Comparison of ENCODE assay signal across 9 cellular contexts in the genomic region with DNA sequence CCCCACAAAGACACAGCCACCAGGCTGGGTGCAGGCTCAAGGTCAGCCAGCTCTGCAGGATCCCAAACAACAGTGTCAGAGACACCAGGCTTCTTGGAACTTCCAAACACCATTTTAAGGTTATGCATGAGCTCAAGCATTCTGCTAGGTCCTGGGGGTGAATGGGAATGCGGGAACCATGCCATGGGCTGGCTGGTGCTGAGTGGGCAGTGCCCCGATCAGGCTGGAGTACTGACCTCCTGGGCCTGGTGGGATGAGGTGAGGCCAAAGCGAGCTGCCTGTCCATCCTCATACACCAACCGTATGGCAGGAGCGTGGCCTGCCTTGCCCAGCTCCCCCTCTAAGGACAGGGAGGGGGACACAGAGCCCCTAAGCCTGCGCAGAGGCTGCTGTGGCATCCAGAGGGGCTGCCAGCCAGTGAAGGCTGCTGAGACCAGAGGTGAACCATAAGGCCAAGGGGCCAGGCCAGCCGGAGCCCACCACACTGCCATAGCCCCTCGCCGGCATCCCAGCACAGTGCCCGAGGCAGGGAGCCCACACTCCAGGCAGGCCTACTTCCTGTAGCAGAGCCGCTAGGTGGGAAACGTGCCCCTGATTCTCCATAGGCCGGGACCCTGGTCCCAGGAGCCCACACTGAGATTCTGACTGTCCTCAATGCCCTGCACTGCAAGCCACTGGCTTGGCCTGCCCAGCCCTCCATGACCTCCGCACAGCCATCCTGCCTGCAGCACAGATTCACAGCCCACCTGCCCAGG.
DNase-seq lines count a peak whose midpoint lies in the region; ATAC-seq, FAIRE-seq and TF ChIP-seq lines count a peak whose summit lies in the region.
"Had no signal": no experiment of that assay in that cellular context is flagged by ENCODE, and none has a peak within 500 bp of the region (broad histone marks: within the 10 kb centered on the region; RNA-seq: fewer than 3 reads in every experiment).

No MANE protein-coding gene starts in this region.

- POLR2A ChIA-PET in HepG2 (lab: Yijun Ruan, JAX) = no interaction called here

- no peaks in the 10 kb centered on the region; the same call in 1 of the 2 replicates for H4K20me1 ChIP-seq in KMS-11 (ENCODE audit: insufficient read depth)
- H4K20me1 ChIP-seq in HepG2 (ENCODE audit: insufficient read depth, low read length) = peaks cover 51% of the 10 kb centered on the region

- WGBS in adrenal gland, 4 donors = 93 to 100% (median 97%) methylated on average over 1 to 14 of the region's 14 CpGs
- 91% methylated on average over 4 of the region's 14 CpGs for whole genome bisulfite sequencing in HepG2 (ENCODE audit: low lambda C conversion rate)
- 94% methylated on average over 8 of the region's 14 CpGs for WGBS in suprapubic skin

- no peak for TF ChIP-seq RAD21 in HepG2 (CRISPR knock-in tag; IDR thresholded peaks at IDR 0.05)

- H3K4me1 ChIP-seq in KMS-11 (ENCODE audit: low read depth, poor library complexity, severe bottlenecking) = peaks cover 63% of the 10 kb centered on the region
- H3K4me1 ChIP-seq in adrenal gland (replicated peaks in 1 of 2) = peaks cover 40 to 58% of the 10 kb centered on the region in 2 donors
- H3K4me1 ChIP-seq in HepG2 (ENCODE audit: insufficient read depth, low read length) = peaks cover 47% of the 10 kb centered on the region
- peaks cover 63% of the 10 kb centered on the region for H3K4me1 ChIP-seq in suprapubic skin

- no peaks in the 10 kb centered on the region for H3K9me3 ChIP-seq in adrenal gland (replicated peaks in 1 of 3)
- no peaks in the 10 kb centered on the region for H3K9me3 ChIP-seq in HepG2 (ENCODE audit: low read length)
- no peaks in the 10 kb centered on the region for H3K9me3 ChIP-seq in suprapubic skin

- no peak overlapping the region; the same call in 1 of the 2 replicates for H3K27ac ChIP-seq in KMS-11
- H3K27ac ChIP-seq in adrenal gland = peak overlapping the region; percentile 34 to 91 (median 74)
- no peak overlapping the region for H3K27ac ChIP-seq in HepG2 (ENCODE audit: extremely low read length, insufficient read depth, low read length)
- H3K27ac ChIP-seq in suprapubic skin = peak overlapping the region; percentile 83

- intact Hi-C loops in adrenal gland (cut with DNase I) (no loop called here), HepG2 (cut with micrococcal nuclease; ENCODE audit: unreplicated experiment) (no loop called here)

- H3K79me2 ChIP-seq in KMS-11 (ENCODE audit: insufficient read depth, low read depth) (peaks cover 29% of the 10 kb centered on the region; the same call in 1 of the 2 replicates), HepG2 (ENCODE audit: insufficient read depth, low read length) (peaks cover 42% of the 10 kb centered on the region)

- no peak overlapping the region for H3K9ac ChIP-seq in KMS-11
- H3K9ac ChIP-seq in HepG2 (ENCODE audit: insufficient read depth, low read depth, low read length) = no peak overlapping the region

- ATAC-seq in HepG2 = no peak; the same call in 2 of the 3 replicates
- no peak for ATAC-seq in HG03342 (IDR thresholded peaks at IDR 0.05; ENCODE audit: unreplicated experiment)
- no peak for ATAC-seq in GM18519 (IDR thresholded peaks at IDR 0.05; ENCODE audit: low FRiP score, unreplicated experiment)

- TF ChIP-seq POLR2A in adrenal gland (IDR thresholded peaks at IDR 0.05) (no peak), HepG2 (IDR thresholded peaks at IDR 0.05; ENCODE audit: insufficient read depth in 1 of 2, low read depth in 2 of 2, low read length in 2 of 2) (no peak), suprapubic skin (IDR thresholded peaks at IDR 0.05) (no peak)

- BruUV-seq in HepG2 (replicated peaks; lab: Mats Ljungman, UMichigan) = no TSS peak

- no peak for FAIRE-seq in HepG2 (lab: Jason Lieb, UNC)

- H3K36me3 ChIP-seq in KMS-11 (ENCODE audit: insufficient read depth) (no peaks in the 10 kb centered on the region), adrenal gland (replicated peaks in 1 of 2) (no peaks in the 10 kb centered on the region), HepG2 (replicated peaks in 1 of 2; ENCODE audit: control insufficient read depth in 1 of 2, insufficient read depth in 2 of 2, low read length in 2 of 2) (no peaks in the 10 kb centered on the region), suprapubic skin (no peaks in the 10 kb centered on the region)

- peak overlapping the region; percentile 96 for H3K4me2 ChIP-seq in KMS-11
- H3K4me2 ChIP-seq in HepG2 (ENCODE audit: low read depth, low read length) = no peak overlapping the region

- TF ChIP-seq CTCF in KMS-11 (conservative IDR thresholded peaks at IDR 0.05; ENCODE audit: low read depth, low read length) (no peak), adrenal gland (IDR thresholded peaks at IDR 0.05) (no peak), HepG2 (CRISPR knock-in tag; IDR thresholded peaks at IDR 0.05) (no peak), suprapubic skin (IDR thresholded peaks at IDR 0.05) (no peak)

- H3K27me3 ChIP-seq in KMS-11 (ENCODE audit: insufficient read depth, low read depth) = no peaks in the 10 kb centered on the region
- H3K27me3 ChIP-seq in adrenal gland = no peaks in the 10 kb centered on the region
- no peaks in the 10 kb centered on the region for H3K27me3 ChIP-seq in HepG2 (ENCODE audit: control insufficient read depth in 1 of 2, insufficient read depth in 2 of 2, low read length in 2 of 2)
- H3K27me3 ChIP-seq in suprapubic skin = no peaks in the 10 kb centered on the region

- CTCF ChIA-PET in HepG2 (lab: Yijun Ruan, JAX; ENCODE audit: low intra/inter-chr PET ratio, low total read pairs) = no interaction called here

- H3K4me3 ChIP-seq in KMS-11 (IDR thresholded peaks at IDR 0.05; ENCODE audit: insufficient read depth, low read depth, low read length) (no peak overlapping the region), adrenal gland (no peak overlapping the region), HepG2 (replicated peaks in 1 of 3; ENCODE audit: insufficient read depth in 1 of 3, low read depth in 2 of 3, low read length in 3 of 3) (no peak overlapping the region), suprapubic skin (peak overlapping the region; percentile 32)

- H2AFZ ChIP-seq in KMS-11 (ENCODE audit: low read depth) = no peak overlapping the region
- no peak overlapping the region for H2AFZ ChIP-seq in HepG2 (ENCODE audit: low read length)

- DNase-seq in adrenal gland (peak in 4 of 7 donors; percentile 13 to 66 (median 38)), HepG2 (ENCODE audit: low spot score) (no peak), suprapubic skin (ENCODE audit: low spot score in 2 of 2) (peak; percentile 69 to 70), GDM1 (lab: John Stamatoyannopoulos, UW) (no peak)
- DNase-seq: activated B cell treated with CpG ODN at 0.5 μM for 24 hours, NCI-H524 treated with DMSO at 0.1 percent for 48 hours had no signal

- TF ChIP-seq EP300 in HepG2 (IDR thresholded peaks at IDR 0.05; ENCODE audit: low read depth in 2 of 2, low read length in 2 of 2) = no peak
- no peak for TF ChIP-seq EP300 in HepG2 (CRISPR knock-in tag; IDR thresholded peaks at IDR 0.05; ENCODE audit: borderline replicate concordance)
- TF ChIP-seq EP300 in suprapubic skin (IDR thresholded peaks at IDR 0.05) = no peak

- in situ Hi-C loops in HepG2 (cut with HindIII; ENCODE audit: extremely low pct_ligation_motif_present, low pct_unique_long_range_greater_than_20kb) = no loop called here

TF ChIP-seq in HepG2, 621 proteins besides CTCF, POLR2A, EP300 and RAD21:
- TF ChIP-seq ZNF296 (CRISPR knock-in tag; conservative IDR thresholded peaks at IDR 0.05) (no peak), ZFX (CRISPR knock-in tag; IDR thresholded peaks at IDR 0.05; ENCODE audit: low read depth) (no peak), FOXC1 (CRISPR knock-in tag; IDR thresholded peaks at IDR 0.05; ENCODE audit: borderline replicate concordance) (0 out of 2 replicates have a peak, but pooled peaks have one; percentile 41), ZNF883 (CRISPR knock-in tag; IDR thresholded peaks at IDR 0.05; ENCODE audit: not compliant biosample characterization) (peak; percentile 39), ZKSCAN5 (CRISPR knock-in tag; IDR thresholded peaks at IDR 0.05) (no peak), DR1 (CRISPR knock-in tag; IDR thresholded peaks at IDR 0.05) (no peak), ZNF274 (CRISPR knock-in tag; IDR thresholded peaks at IDR 0.05) (0 out of 2 replicates have a peak, but pooled peaks have one; percentile 30), REPIN1 (CRISPR knock-in tag; IDR thresholded peaks at IDR 0.05; ENCODE audit: borderline replicate concordance, low read depth) (no peak), KDM4B (CRISPR knock-in tag; IDR thresholded peaks at IDR 0.05) (no peak), ZNF768 (CRISPR knock-in tag; IDR thresholded peaks at IDR 0.05) (peak; percentile 9; the same call in 1 of the 2 replicates)

Comparison
In these comparisons a context has a peak if more than half of its experiments do, and no peak if none do; other contexts are left out.
1. H3K27ac ChIP-seq: peak in adrenal gland (5 of 5) and suprapubic skin (single experiment); none in KMS-11 (single experiment) and HepG2 (single experiment).
2. DNase-seq: peak in adrenal gland (4 of 7) and suprapubic skin (2 of 2); none in HepG2 (single experiment) and GDM1 (single experiment).